Comparison of ENCODE assay signal across 11 cellular contexts in the genomic region with DNA sequence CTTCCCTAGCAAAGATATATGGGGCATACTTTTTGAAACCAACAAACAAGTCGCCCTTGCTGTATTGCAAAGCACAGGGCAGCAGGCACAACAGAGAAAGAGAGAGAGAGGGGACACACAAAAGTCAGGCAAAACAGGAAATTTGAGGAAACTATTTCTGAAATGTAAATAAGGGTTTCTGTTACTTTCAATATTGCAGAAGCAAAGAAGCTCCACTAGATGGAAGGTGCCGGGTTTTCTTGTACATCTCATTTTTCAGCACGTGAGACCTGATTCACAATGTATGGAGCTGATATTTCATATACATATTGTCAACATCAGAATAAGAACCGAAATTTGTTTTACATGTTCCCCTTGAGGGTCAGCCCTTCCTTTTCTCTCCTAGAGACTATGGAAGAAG.
DNase-seq lines count a peak whose midpoint lies in the region; ATAC-seq and TF ChIP-seq lines count a peak whose summit lies in the region.
"Had no signal": no experiment of that assay in that cellular context is flagged by ENCODE, and none has a peak within 500 bp of the region (broad histone marks: within the 10 kb centered on the region; RNA-seq: fewer than 3 reads in every experiment).

No MANE protein-coding gene starts in this region.

- H3K36me3 ChIP-seq in ACC112 (ENCODE audit: insufficient read depth, low read length) (no peaks in the 10 kb centered on the region), SJSA1 (no peaks in the 10 kb centered on the region)
- H3K36me3 ChIP-seq: WERI-Rb-1 had no signal

- peak in 1 of 2 experiments; percentile 35 for DNase-seq in SJSA1 (ENCODE audit: low read depth in 1 of 2, low spot score in 2 of 2)
- DNase-seq in fibroblast of peridontal ligament (ENCODE audit: extremely low read depth) = peak; percentile 47
- DNase-seq in NCI-H524 treated with DMSO at 0.1 percent for 48 hours (lab: John Stamatoyannopoulos, UW) = no peak
- no peak for DNase-seq in GM10266 (ENCODE audit: extremely low spot score)
- DNase-seq: DMS53, NCI-H187 treated with DMSO at 0.1 percent for 48 hours, WERI-Rb-1 had no signal

- H3K27ac ChIP-seq in ACC112 (ENCODE audit: low read depth, low read length) = no peak overlapping the region
- H3K27ac ChIP-seq in SJSA1 = peak overlapping the region; percentile 14
- H3K27ac ChIP-seq: WERI-Rb-1 had no signal

- peak; percentile 52 for ATAC-seq in GM18502 (IDR thresholded peaks at IDR 0.05; ENCODE audit: poor library complexity, unreplicated experiment)
- no peak for ATAC-seq in esophagus mucosa
- no peak for ATAC-seq in GM21526 (IDR thresholded peaks at IDR 0.05; ENCODE audit: low FRiP score, unreplicated experiment)

- peaks cover 6% of the 10 kb centered on the region for H3K79me2 ChIP-seq in ACC112 (ENCODE audit: control insufficient read depth, insufficient read depth, low read length, unreplicated experiment)

- H3K4me3 ChIP-seq in ACC112 (ENCODE audit: low read depth, low read length) (peak overlapping the region; percentile 54), SJSA1 (0 out of 2 replicates have a peak overlapping the region, but pooled peaks have one; percentile 7)

- H3K9me3 ChIP-seq in SJSA1 (replicated peaks) = no peaks in the 10 kb centered on the region

- peak overlapping the region; percentile 9 for H2AFZ ChIP-seq in ACC112 (ENCODE audit: low read length, unreplicated experiment)

- no peaks in the 10 kb centered on the region for H3K27me3 ChIP-seq in ACC112 (ENCODE audit: insufficient read depth, low read length)
- H3K27me3 ChIP-seq in SJSA1 (replicated peaks) = no peaks in the 10 kb centered on the region

- TF ChIP-seq CTCF in GM10266 (IDR thresholded peaks at IDR 0.05; ENCODE audit: control insufficient read depth, insufficient read depth, low read depth, missing control alignments) = no peak

- H3K4me1 ChIP-seq in ACC112 (ENCODE audit: control insufficient read depth, insufficient read depth, low read length, unreplicated experiment) = peaks cover 13% of the 10 kb centered on the region
- H3K4me1 ChIP-seq in SJSA1 (replicated peaks) = peaks cover 21% of the 10 kb centered on the region
